ENCODE assay signal across 20 cellular contexts in genomic region chr16:4898811-4899473, GRCh38. TPM values are rescaled to one million over a fixed set of nuclear protein-coding genes. Genes with fewer than 3 reads are reported as not detected.
"Had no signal": no experiment of that assay in that cellular context is flagged by ENCODE, and none has a peak within 500 bp of the region (broad histone marks: within the 10 kb centered on the region; RNA-seq: fewer than 3 reads in every experiment).

No MANE protein-coding gene starts in this region.

- FAIRE-seq: RCC 7860 had no signal

- DNase-seq: IMR-90, Karpas-422, KG1, MM.1S, NCI-H1092 treated with DMSO at 0.1 percent for 48 hours, NCI-H1436, NCI-H187, NCI-H2029, NCI-H2081 treated with DMSO at 0.1 percent for 48 hours, NCI-H2171, NCI-H226, NCI-H446, NCI-H510A, NCI-H524 treated with DMSO at 0.1 percent for 48 hours, NCI-H69, NCI-H774, RPMI8226, SHP77, SK-N-SH had no signal

- H3K9ac ChIP-seq: SK-N-SH had no signal

- H3K9me3 ChIP-seq: SK-N-SH had no signal

- H3K4me2 ChIP-seq: SK-N-SH had no signal

RNA-seq across cellular contexts. Expression of gene SEC14L5, which starts 59.2 kb away (rescaled TPM):
- total RNA-seq: IMR-90 had no signal
